8 cellular contexts compared by ENCODE assay signal in the genomic region with DNA sequence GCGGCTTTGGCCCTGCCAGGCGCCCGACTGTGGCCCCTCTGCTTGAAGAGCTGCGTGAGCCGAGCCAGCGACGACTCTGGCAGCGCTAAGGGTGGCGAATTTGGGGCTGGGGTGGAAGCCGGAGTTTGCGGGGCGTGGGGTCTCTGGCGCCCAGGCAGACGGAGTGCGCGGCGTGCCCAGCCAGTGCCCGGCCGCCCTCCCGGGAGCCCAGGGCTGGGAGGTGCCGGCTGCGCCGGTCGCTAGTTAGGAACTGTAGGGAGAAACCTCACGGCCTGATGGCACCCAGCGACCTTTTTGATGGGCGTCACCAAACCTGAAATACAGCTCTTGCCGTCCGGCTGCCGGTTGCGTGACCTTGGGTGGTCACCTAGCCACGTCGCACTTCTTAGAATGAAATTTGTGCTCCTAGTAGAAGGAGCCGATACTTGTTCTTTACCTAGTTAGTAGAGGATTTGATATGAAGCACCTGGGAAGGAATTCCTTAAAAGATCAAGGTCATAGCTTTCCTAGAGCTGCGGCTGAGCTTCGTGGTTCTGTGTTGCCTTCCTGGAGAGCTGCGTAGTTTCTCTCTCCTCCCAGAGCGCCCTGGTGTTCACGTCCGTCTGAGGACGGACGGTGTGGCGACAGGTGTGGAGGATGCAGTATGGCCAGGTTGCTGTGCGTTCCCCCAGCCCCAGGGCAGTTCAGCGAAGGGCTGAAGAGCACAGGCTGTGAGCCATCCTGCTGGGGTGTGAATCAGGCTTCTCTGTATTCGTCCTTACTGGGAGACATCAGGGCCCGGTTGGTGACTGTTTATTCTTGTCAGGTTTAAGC. TPM values are rescaled to one million over a fixed set of nuclear protein-coding genes. Genes with fewer than 3 reads are reported as not detected.
DNase-seq lines count a peak whose midpoint lies in the region; ATAC-seq and TF ChIP-seq lines count a peak whose summit lies in the region.

No MANE protein-coding gene starts in this region.

- H3K27me3 Mint-ChIP-seq in dendritic cell treated with granulocyte-macrophage colony-stimulating factor and Interleukin-4, amounts not matched to agents 40 ng/mL and 50 ng/mL, for 4 days = peaks cover 1% of the 10 kb centered on the region

- peak; percentile 8 for ATAC-seq in GM18907 (IDR thresholded peaks at IDR 0.05; ENCODE audit: unreplicated experiment)
- ATAC-seq in HG03469 (IDR thresholded peaks at IDR 0.05; ENCODE audit: unreplicated experiment) = no peak

- POLR2A ChIA-PET in AG04450 (lab: Yijun Ruan, JAX) = interaction anchor here (0.6 to 2.7 kb wide), 2 partner anchors 19 to 57 kb away, joined by 3 to 17 read pairs; a partner anchor contains a TSS

- CTCF ChIA-PET in AG04450 (lab: Charles Lee) = no interaction called here

- peaks cover 47% of the 10 kb centered on the region for H3K4me1 Mint-ChIP-seq in dendritic cell treated with granulocyte-macrophage colony-stimulating factor and Interleukin-4, amounts not matched to agents 40 ng/mL and 50 ng/mL, for 4 days (ENCODE audit: low read depth)

- TF ChIP-seq CTCF in AG04450 (IDR thresholded peaks at IDR 0.05; ENCODE audit: low read depth, low read length) = no peak
- TF ChIP-seq CTCF in NB4 (IDR thresholded peaks at IDR 0.05; ENCODE audit: low read depth, low read length) = no peak

- intact Hi-C loops in dendritic cell treated with granulocyte-macrophage colony-stimulating factor and Interleukin-4, amounts not matched to agents 40 ng/mL and 50 ng/mL, for 4 days (cut with micrococcal nuclease) = no loop called here

- TF ChIP-seq POLR2A in NB4 (IDR thresholded peaks at IDR 0.05; ENCODE audit: extremely low read depth, insufficient read length) = no peak

- H3K27me3 ChIP-seq in AG04450 (ENCODE audit: control insufficient read depth, insufficient read depth, low read length) = no peaks in the 10 kb centered on the region
- H3K27me3 ChIP-seq in mucosa of rectum (ENCODE audit: control insufficient read depth in 2 of 2, insufficient read depth in 2 of 2, low read length in 2 of 2) = no peaks in the 10 kb centered on the region

- H3K9ac ChIP-seq in mucosa of rectum (ENCODE audit: low read depth in 1 of 2, low read length in 2 of 2) = peak overlapping the region; percentile 92 to 95

- peaks cover 0 to 3% of the 10 kb centered on the region in 2 donors for H3K36me3 ChIP-seq in mucosa of rectum (ENCODE audit: control insufficient read depth in 2 of 2, insufficient read depth in 2 of 2, low read length in 2 of 2)

- H3K4me3 Mint-ChIP-seq in dendritic cell treated with granulocyte-macrophage colony-stimulating factor and Interleukin-4, amounts not matched to agents 40 ng/mL and 50 ng/mL, for 4 days = peak overlapping the region; percentile 91

- H3K27ac Mint-ChIP-seq in dendritic cell treated with granulocyte-macrophage colony-stimulating factor and Interleukin-4, amounts not matched to agents 40 ng/mL and 50 ng/mL, for 4 days = peak overlapping the region; percentile 88

- H3K4me3 ChIP-seq in AG04450 (ENCODE audit: low read depth, low read length) (peak overlapping the region; percentile 79), NB4 (ENCODE audit: low read depth, low read length) (peak overlapping the region; percentile 80), mucosa of rectum (ENCODE audit: low read length in 2 of 2) (peak overlapping the region; percentile 90 to 92)

- H3K36me3 Mint-ChIP-seq in dendritic cell treated with granulocyte-macrophage colony-stimulating factor and Interleukin-4, amounts not matched to agents 40 ng/mL and 50 ng/mL, for 4 days (ENCODE audit: low read depth) = peaks cover 42% of the 10 kb centered on the region

- DNase-seq in AG04450 (ENCODE audit: low read depth, low spot score) (no peak), NB4 (ENCODE audit: low read depth) (peak; percentile 51), kidney glomerular epithelial cell (lab: John Stamatoyannopoulos, UW) (no peak), middle frontal gyrus (ENCODE audit: extremely low spot score, low spot score) (no peak)

- peaks cover 10% of the 10 kb centered on the region for H3K9me3 Mint-ChIP-seq in dendritic cell treated with granulocyte-macrophage colony-stimulating factor and Interleukin-4, amounts not matched to agents 40 ng/mL and 50 ng/mL, for 4 days

- peak overlapping the region; percentile 11 for H3K27ac ChIP-seq in AG04450 (ENCODE audit: low read depth, low read length)
- H3K27ac ChIP-seq in mucosa of rectum (ENCODE audit: low read depth in 2 of 2, low read length in 2 of 2) = peak overlapping the region; percentile 71 to 85

- H3K4me1 ChIP-seq in mucosa of rectum (ENCODE audit: control insufficient read depth in 2 of 2, insufficient read depth in 2 of 2, low read length in 2 of 2) = peaks cover 18 to 25% of the 10 kb centered on the region in 2 donors

- H3K9me3 ChIP-seq in AG04450 (ENCODE audit: control insufficient read depth, insufficient read depth, low read length) = peaks cover 9% of the 10 kb centered on the region; the same call in 1 of the 2 replicates
- H3K9me3 ChIP-seq in mucosa of rectum (ENCODE audit: control insufficient read depth in 2 of 2, low read length in 2 of 2) = no peaks in the 10 kb centered on the region

RNA-seq across cellular contexts. Expression of a gene that starts 0.7 kb away (rescaled TPM):
- 73.3 and 77.6 TPM in 2 replicates for polyA plus RNA-seq in AG04450 (2011; rRNA removed)
- 41.7 and 58.2 TPM in 2 replicates for polyA minus RNA-seq in AG04450 (2011; rRNA and poly(A)+ RNA removed)

RNA-seq across cellular contexts. Expression of a gene that starts 41.4 kb away (rescaled TPM):
- 72.6 and 97.9 TPM in 2 replicates for polyA plus RNA-seq in AG04450 (2011; rRNA removed)
- 98.3 and 137 TPM in 2 replicates for polyA minus RNA-seq in AG04450 (2011; rRNA and poly(A)+ RNA removed)

RNA-seq across cellular contexts. Expression of a gene that starts 56.6 kb away (rescaled TPM):
- 4.9 and 5.2 TPM in 2 replicates for polyA plus RNA-seq in AG04450 (2011; rRNA removed)
- 4.0 and 4.6 TPM in 2 replicates for polyA minus RNA-seq in AG04450 (2011; rRNA and poly(A)+ RNA removed)
